ENCODE assay signal across 2 cellular contexts in genomic region chr7:152911904-152912303, GRCh38.
TF ChIP-seq lines count a peak whose summit lies in the region.

No MANE protein-coding gene starts in this region.

TF ChIP-seq in GM23338, 12 proteins besides CTCF, POLR2A, EP300 and RAD21 (continued from another document):
- TF ChIP-seq ZNF462 (CRISPR knock-in tag; IDR thresholded peaks at IDR 0.05), result no peak
- no peak for TF ChIP-seq POLR2AphosphoS5 (IDR thresholded peaks at IDR 0.05; ENCODE audit: low read depth)
- no peak for TF ChIP-seq JUNB (IDR thresholded peaks at IDR 0.05; ENCODE audit: unreplicated experiment)
- no peak for TF ChIP-seq CREB1 (CRISPR knock-in tag; IDR thresholded peaks at IDR 0.05; ENCODE audit: low read depth)
- no peak for TF ChIP-seq STAT1 (IDR thresholded peaks at IDR 0.05; ENCODE audit: unreplicated experiment)
- no peak for TF ChIP-seq ETS1 (IDR thresholded peaks at IDR 0.05)
- no peak for TF ChIP-seq ZNF114 (CRISPR knock-in tag; IDR thresholded peaks at IDR 0.05)
- no peak for TF ChIP-seq NANOG (IDR thresholded peaks at IDR 0.05; ENCODE audit: borderline replicate concordance)

TF ChIP-seq in WTC11, 78 proteins besides CTCF, POLR2A, EP300 and RAD21 (continued from another document):
- no peak for TF ChIP-seq CDX4 (CRISPR knock-in tag; IDR thresholded peaks at IDR 0.05; ENCODE audit: borderline replicate concordance)
- TF ChIP-seq ATF1 (CRISPR knock-in tag; IDR thresholded peaks at IDR 0.05), result no peak
- TF ChIP-seq CREB1 (CRISPR knock-in tag; IDR thresholded peaks at IDR 0.05), result no peak
- no peak for TF ChIP-seq PRRX2 (CRISPR knock-in tag; IDR thresholded peaks at IDR 0.05)
- TF ChIP-seq FOXP1 (CRISPR knock-in tag; IDR thresholded peaks at IDR 0.05; ENCODE audit: borderline replicate concordance), result no peak
- TF ChIP-seq EMX1 (CRISPR knock-in tag; IDR thresholded peaks at IDR 0.05), result no peak
- TF ChIP-seq ZMAT4 (CRISPR knock-in tag; IDR thresholded peaks at IDR 0.05), result no peak
